In the genomic region with DNA sequence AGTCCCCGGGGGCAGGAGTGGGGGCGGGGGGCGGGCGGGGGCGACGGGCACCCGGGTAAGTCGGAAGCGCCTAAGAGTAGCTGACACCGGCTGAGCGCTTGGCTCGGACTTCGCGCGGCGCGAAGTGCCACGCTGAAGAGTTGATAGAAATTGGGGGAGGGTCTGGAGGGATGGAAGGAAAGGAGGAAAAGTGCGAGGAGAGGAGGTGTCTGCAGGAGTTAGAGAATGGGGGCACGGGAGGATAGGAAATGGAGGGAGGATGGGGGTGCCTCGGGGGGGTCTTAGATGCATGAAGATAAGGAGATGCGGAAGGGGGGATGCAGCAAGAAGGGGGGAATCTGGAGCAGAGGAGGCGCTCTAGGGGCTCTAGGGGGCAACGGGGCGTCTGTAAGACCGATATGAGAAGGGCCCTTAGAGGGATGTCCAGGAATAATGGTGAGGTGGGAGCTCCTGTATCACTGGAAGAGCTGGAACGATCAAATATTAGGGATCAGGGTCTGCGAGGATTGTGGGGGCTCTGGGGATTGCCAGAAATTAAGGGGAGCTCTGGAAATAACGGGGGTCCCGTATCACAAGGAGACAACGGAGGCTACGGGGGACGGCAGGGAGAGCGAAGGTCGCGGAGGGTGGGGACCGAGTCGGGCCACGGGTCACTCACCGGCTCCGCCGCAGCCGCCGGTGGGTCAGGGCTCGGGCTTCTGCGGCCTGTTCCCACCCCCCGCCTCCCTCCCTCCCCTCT, we compare ENCODE assay signal across 1 cellular context.
TF ChIP-seq lines count a peak whose summit lies in the region.

A gene with protein sequence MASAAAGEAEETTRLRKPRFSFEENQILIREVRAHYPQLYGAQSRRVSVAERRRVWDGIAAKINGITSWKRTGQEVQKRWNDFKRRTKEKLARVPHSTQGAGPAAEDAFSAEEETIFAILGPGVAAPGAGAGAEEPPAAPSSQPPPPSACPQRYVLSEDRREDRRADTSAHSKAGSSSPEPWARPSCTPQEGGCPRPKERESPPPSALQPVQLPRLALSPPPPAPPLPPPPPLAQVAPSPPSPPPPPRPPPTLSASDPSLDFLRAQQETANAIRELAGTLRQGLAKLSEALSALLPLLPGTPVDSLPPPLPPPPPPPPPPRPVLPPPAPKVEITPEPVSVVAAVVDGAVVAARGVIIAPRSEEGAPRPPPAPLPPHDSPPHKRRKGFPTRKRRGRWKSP (minus strand): TSS at position 702 of the 739 bp plus-strand sequence. CDS start 840 bp downstream, outside the sequence.

TF ChIP-seq in H1, 55 proteins besides CTCF, POLR2A, EP300 and RAD21 (continued from another document):
- no peak for TF ChIP-seq BRCA1 (IDR thresholded peaks at IDR 0.05; ENCODE audit: low read depth, low read length)
- 0 out of 2 replicates have a peak, but pooled peaks have one; percentile 29 for TF ChIP-seq EGR1 (IDR thresholded peaks at IDR 0.05; ENCODE audit: borderline replicate concordance, low read depth, low read length)
- peak in 1 of 2 experiments; percentile 45; a peak in 1 of 4 replicates for TF ChIP-seq SIN3A (conservative IDR thresholded peaks at IDR 0.05 in 1 of 2, IDR thresholded peaks at IDR 0.05 in 1 of 2; ENCODE audit: low read depth in 1 of 2, low read length in 2 of 2)
- TF ChIP-seq, protein P1, sequence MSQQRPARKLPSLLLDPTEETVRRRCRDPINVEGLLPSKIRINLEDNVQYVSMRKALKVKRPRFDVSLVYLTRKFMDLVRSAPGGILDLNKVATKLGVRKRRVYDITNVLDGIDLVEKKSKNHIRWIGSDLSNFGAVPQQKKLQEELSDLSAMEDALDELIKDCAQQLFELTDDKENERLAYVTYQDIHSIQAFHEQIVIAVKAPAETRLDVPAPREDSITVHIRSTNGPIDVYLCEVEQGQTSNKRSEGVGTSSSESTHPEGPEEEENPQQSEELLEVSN (IDR thresholded peaks at IDR 0.05) = peak; percentile 5; the same call in 1 of the 2 replicates
- TF ChIP-seq RBBP5 (IDR thresholded peaks at IDR 0.05; ENCODE audit: borderline replicate concordance, low read depth, low read length) = peak; percentile 70; the same call in 1 of the 2 replicates
- TF ChIP-seq JUN (IDR thresholded peaks at IDR 0.05; ENCODE audit: low read depth, low read length) = no peak
- peak; percentile 25 for TF ChIP-seq ASH2L (IDR thresholded peaks at IDR 0.05; ENCODE audit: low read length)
